10 cellular contexts compared by ENCODE assay signal in the genomic region with DNA sequence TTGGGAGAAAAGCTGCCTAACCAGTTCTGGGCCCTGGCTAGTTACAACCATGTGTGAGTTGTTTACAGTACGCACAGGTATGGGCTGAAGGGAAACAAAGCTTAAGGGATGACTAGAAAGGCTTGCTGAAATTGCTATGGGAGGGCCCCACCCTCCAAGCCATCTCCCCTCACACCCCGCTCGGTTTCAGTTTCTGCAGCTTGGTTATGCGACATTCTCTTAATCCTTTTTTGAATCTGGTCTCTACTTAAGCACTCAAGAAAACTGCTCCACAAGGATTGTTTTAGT. TPM values are rescaled to one million over a fixed set of nuclear protein-coding genes. Genes with fewer than 3 reads are reported as not detected.
DNase-seq lines count a peak whose midpoint lies in the region; ATAC-seq and TF ChIP-seq lines count a peak whose summit lies in the region.
"Had no signal": no experiment of that assay in that cellular context is flagged by ENCODE, and none has a peak within 500 bp of the region (broad histone marks: within the 10 kb centered on the region; RNA-seq: fewer than 3 reads in every experiment).

No MANE protein-coding gene starts in this region.

- H3K27ac Mint-ChIP-seq in endodermal cell, result peak overlapping the region; percentile 88
- no peak overlapping the region for H3K27ac Mint-ChIP-seq in activated CD4-positive, alpha-beta T cell treated with anti-CD3 and anti-CD28 coated beads, Interleukin-2, amount 10 ng/mL, durations not matched to agents 7 days and 5 days
- H3K27ac Mint-ChIP-seq: memory B cell had no signal

- H3K27me3 ChIP-seq in endodermal cell (ENCODE audit: control insufficient read depth, insufficient read depth, low read length, poor library complexity, severe bottlenecking) (no peaks in the 10 kb centered on the region), mucosa of rectum (ENCODE audit: control insufficient read depth in 2 of 2, insufficient read depth in 2 of 2, low read length in 2 of 2) (no peaks in the 10 kb centered on the region)

- H3K27ac ChIP-seq in endodermal cell (ENCODE audit: low read depth, low read length), result peak overlapping the region; percentile 45
- peak overlapping the region; percentile 77 to 78 for H3K27ac ChIP-seq in mucosa of rectum (ENCODE audit: low read depth in 2 of 2, low read length in 2 of 2)

- H3K4me1 ChIP-seq in endodermal cell (ENCODE audit: control insufficient read depth, insufficient read depth, low read length) (peaks cover 26% of the 10 kb centered on the region), mucosa of rectum (ENCODE audit: control insufficient read depth in 2 of 2, insufficient read depth in 2 of 2, low read length in 2 of 2) (peaks cover 18 to 36% of the 10 kb centered on the region in 2 donors)

- POLR2A ChIA-PET in activated CD4-positive, alpha-beta T cell treated with anti-CD3 and anti-CD28 coated beads, Interleukin-2, amount 10 ng/mL, durations not matched to agents 7 days and 5 days (lab: Charles Lee), result no interaction called here

- peaks cover 69% of the 10 kb centered on the region for H3K4me1 Mint-ChIP-seq in endodermal cell
- H3K4me1 Mint-ChIP-seq in activated CD4-positive, alpha-beta T cell treated with anti-CD3 and anti-CD28 coated beads, Interleukin-2, amount 10 ng/mL, durations not matched to agents 7 days and 5 days, result no peaks in the 10 kb centered on the region
- H3K4me1 Mint-ChIP-seq: memory B cell had no signal

- TF ChIP-seq CTCF in endodermal cell (conservative IDR thresholded peaks at IDR 0.05), result no peak

- DNase-seq in COLO668 (lab: John Stamatoyannopoulos, UW; ENCODE audit: unreplicated experiment) (peak; percentile 80), NCI-H2029 treated with DMSO at 0.1 percent for 48 hours (lab: John Stamatoyannopoulos, UW) (peak; percentile 77), endodermal cell (peak; percentile 87), Ammon's horn (ENCODE audit: low spot score) (no peak), middle frontal gyrus (ENCODE audit: extremely low spot score, low spot score) (no peak)
- DNase-seq in activated CD4-positive, alpha-beta T cell treated with anti-CD3 and anti-CD28 coated beads, Interleukin-2, amount 10 ng/mL, durations not matched to agents 7 days and 5 days, result no peak

- peak overlapping the region; percentile 63 for H3K4me3 ChIP-seq in endodermal cell (ENCODE audit: low read length)
- peak overlapping the region; percentile 47 to 60 for H3K4me3 ChIP-seq in mucosa of rectum (ENCODE audit: low read length in 2 of 2)

- H3K9ac ChIP-seq in endodermal cell (ENCODE audit: extremely low read depth, low read length, poor library complexity, severe bottlenecking), result no peak overlapping the region
- H3K9ac ChIP-seq in mucosa of rectum (ENCODE audit: low read depth in 1 of 2, low read length in 2 of 2), result peak overlapping the region in 1 of 2 donors; percentile 29

- 23 to 60% methylated on average over 1 to 4 of the region's 4 CpGs for WGBS in endodermal cell (ENCODE audit: insufficient coverage in 1 of 2, insufficient read length in 1 of 2), 2 experiments

- H3K27me3 Mint-ChIP-seq in endodermal cell (ENCODE audit: insufficient read depth), result no peaks in the 10 kb centered on the region
- peaks cover 2% of the 10 kb centered on the region for H3K27me3 Mint-ChIP-seq in activated CD4-positive, alpha-beta T cell treated with anti-CD3 and anti-CD28 coated beads, Interleukin-2, amount 10 ng/mL, durations not matched to agents 7 days and 5 days

- H3K9me3 Mint-ChIP-seq in endodermal cell, result no peaks in the 10 kb centered on the region
- no peaks in the 10 kb centered on the region for H3K9me3 Mint-ChIP-seq in activated CD4-positive, alpha-beta T cell treated with anti-CD3 and anti-CD28 coated beads, Interleukin-2, amount 10 ng/mL, durations not matched to agents 7 days and 5 days
- H3K9me3 Mint-ChIP-seq: memory B cell had no signal

- peak overlapping the region; percentile 46 for H3K4me3 Mint-ChIP-seq in endodermal cell
- no peak overlapping the region for H3K4me3 Mint-ChIP-seq in activated CD4-positive, alpha-beta T cell treated with anti-CD3 and anti-CD28 coated beads, Interleukin-2, amount 10 ng/mL, durations not matched to agents 7 days and 5 days
- H3K4me3 Mint-ChIP-seq: memory B cell had no signal

- peaks cover 4% of the 10 kb centered on the region for H3K9me3 ChIP-seq in endodermal cell (ENCODE audit: control insufficient read depth, low read length)
- H3K9me3 ChIP-seq in mucosa of rectum (ENCODE audit: control insufficient read depth in 2 of 2, low read length in 2 of 2), result no peaks in the 10 kb centered on the region

- ATAC-seq in GM19328 (IDR thresholded peaks at IDR 0.05; ENCODE audit: unreplicated experiment), result no peak
- ATAC-seq: HepG2 had no signal

- peaks cover 4% of the 10 kb centered on the region for H3K36me3 ChIP-seq in endodermal cell (ENCODE audit: control insufficient read depth, insufficient read depth, low read length)
- H3K36me3 ChIP-seq in mucosa of rectum (ENCODE audit: control insufficient read depth in 2 of 2, insufficient read depth in 2 of 2, low read length in 2 of 2), result no peaks in the 10 kb centered on the region

- CTCF ChIA-PET in activated CD4-positive, alpha-beta T cell treated with anti-CD3 and anti-CD28 coated beads, Interleukin-2, amount 10 ng/mL, durations not matched to agents 7 days and 5 days (lab: Charles Lee), result no interaction called here

- H3K36me3 Mint-ChIP-seq in endodermal cell (ENCODE audit: low read depth), result peaks cover 8% of the 10 kb centered on the region
- no peaks in the 10 kb centered on the region for H3K36me3 Mint-ChIP-seq in activated CD4-positive, alpha-beta T cell treated with anti-CD3 and anti-CD28 coated beads, Interleukin-2, amount 10 ng/mL, durations not matched to agents 7 days and 5 days (ENCODE audit: low read depth)
- H3K36me3 Mint-ChIP-seq: memory B cell had no signal

RNA-seq across cellular contexts. Expression of gene PBX1, which starts 43.1 kb away (rescaled TPM):
- total RNA-seq in endodermal cell, result 10 to 100 TPM; 59.9 to 79.2 TPM
- polyA plus RNA-seq in endodermal cell (2013, experiment 1 of 2), result 99.5 TPM
- polyA plus RNA-seq in endodermal cell (2013, experiment 2 of 2), result 96.0 TPM
- under 1 TPM; 0.12 to 0.15 TPM for total RNA-seq in activated CD4-positive, alpha-beta T cell treated with anti-CD3 and anti-CD28 coated beads, Interleukin-2, amount 10 ng/mL, durations not matched to agents 7 days and 5 days
- total RNA-seq: HepG2 had no signal

Comparison
In these comparisons a context has a peak if more than half of its experiments do, and no peak if none do; other contexts are left out.
1. DNase-seq: peak in COLO668 (single experiment), NCI-H2029 treated with DMSO at 0.1 percent for 48 hours (single experiment) and endodermal cell (single experiment); none in activated CD4-positive, alpha-beta T cell treated with anti-CD3 and anti-CD28 coated beads, Interleukin-2, amount 10 ng/mL, durations not matched to agents 7 days and 5 days (single experiment), Ammon's horn (single experiment) and middle frontal gyrus (single experiment).
2. RNA of gene PBX1, which starts 43.1 kb away (total RNA-seq): 59.9 to 79.2 TPM in endodermal cell; 0.12 to 0.15 TPM in activated CD4-positive, alpha-beta T cell treated with anti-CD3 and anti-CD28 coated beads, Interleukin-2, amount 10 ng/mL, durations not matched to agents 7 days and 5 days; every median in the first group is over 10 times any median in the second.